ENCODE assay signal across 1 cellular context in genomic region chr6:42175860-42176259, GRCh38.
TF ChIP-seq lines count a peak whose summit lies in the region.

No MANE protein-coding gene starts in this region.

TF ChIP-seq in HCT116, 20 proteins besides CTCF, POLR2A, EP300 and RAD21 (continued from another document):
- no peak for TF ChIP-seq REST (IDR thresholded peaks at IDR 0.05; ENCODE audit: low read depth)
- TF ChIP-seq YY1 (IDR thresholded peaks at IDR 0.05; ENCODE audit: extremely low read depth, insufficient replicate concordance, low read depth, low read length), result no peak
- no peak for TF ChIP-seq ELF1 (IDR thresholded peaks at IDR 0.05; ENCODE audit: borderline replicate concordance, low read depth)
- no peak for TF ChIP-seq JUND (IDR thresholded peaks at IDR 0.05)
TF ChIP-seq in HCT116: peak in this region for 0.
